In the genomic region with DNA sequence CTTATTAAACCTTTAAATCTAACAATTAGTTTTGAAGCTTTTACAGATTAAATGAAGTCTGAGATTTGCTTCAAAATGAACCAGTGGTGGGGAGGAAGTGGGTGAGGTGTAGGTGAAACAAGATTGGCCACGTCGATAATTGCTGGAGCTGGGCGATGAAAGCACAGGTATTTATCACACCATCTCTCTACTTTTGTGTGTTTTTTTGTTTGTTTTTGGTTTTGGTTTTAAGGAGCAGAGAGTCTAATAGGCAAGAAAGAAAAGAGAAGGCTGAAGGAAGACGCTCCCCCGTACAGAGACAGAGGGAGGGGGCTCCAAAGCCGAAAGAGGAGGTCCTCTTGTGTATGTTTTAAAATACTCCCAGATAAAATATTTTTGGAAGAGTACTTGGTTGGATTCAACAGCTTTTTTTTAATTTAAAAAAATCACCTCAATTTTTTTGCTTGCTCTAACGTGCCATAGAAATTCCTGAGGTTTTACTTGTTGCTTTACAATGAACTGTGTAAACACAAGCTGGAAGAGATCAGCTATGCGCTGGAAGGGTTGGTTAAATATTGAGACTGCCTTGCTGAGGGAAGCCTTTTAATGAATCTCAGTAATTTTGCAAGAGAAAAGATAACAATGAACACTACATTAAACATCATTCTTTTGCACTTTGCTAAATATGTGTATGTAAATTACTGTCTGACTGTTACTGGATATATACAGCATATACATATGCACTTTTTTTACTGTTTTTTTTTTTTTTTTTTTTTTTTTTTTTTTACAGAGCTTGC, we compare ENCODE assay signal across 1 cellular context.
TF ChIP-seq lines count a peak whose summit lies in the region.

No MANE protein-coding gene starts in this region.

TF ChIP-seq in HepG2, 621 proteins besides CTCF, POLR2A, EP300 and RAD21 (continued from another document and continues in another):
- TF ChIP-seq ZNF567 (CRISPR knock-in tag; IDR thresholded peaks at IDR 0.05; ENCODE audit: borderline replicate concordance) (no peak), STAG1 (CRISPR knock-in tag; IDR thresholded peaks at IDR 0.05) (no peak), FOXC1 (CRISPR knock-in tag; IDR thresholded peaks at IDR 0.05; ENCODE audit: borderline replicate concordance) (no peak), ZNF160 (CRISPR knock-in tag; IDR thresholded peaks at IDR 0.05) (no peak), BHLHE40 (IDR thresholded peaks at IDR 0.05; ENCODE audit: low read length) (peak; percentile 67), SNAPC2 (CRISPR knock-in tag; IDR thresholded peaks at IDR 0.05) (no peak), TBP (CRISPR knock-in tag; IDR thresholded peaks at IDR 0.05) (no peak), IKZF4 (CRISPR knock-in tag; IDR thresholded peaks at IDR 0.05; ENCODE audit: borderline replicate concordance, low read depth, not compliant biosample characterization) (no peak), MED1 (CRISPR knock-in tag; IDR thresholded peaks at IDR 0.05) (peak; percentile 65), ZBTB1 (CRISPR knock-in tag; IDR thresholded peaks at IDR 0.05; ENCODE audit: borderline replicate concordance) (no peak), NR2F1 (CRISPR knock-in tag; IDR thresholded peaks at IDR 0.05) (no peak), ZNF615 (CRISPR knock-in tag; IDR thresholded peaks at IDR 0.05; ENCODE audit: borderline replicate concordance) (no peak), SIN3B (IDR thresholded peaks at IDR 0.05; ENCODE audit: low read length) (no peak), SMYD3 (CRISPR knock-in tag; IDR thresholded peaks at IDR 0.05) (no peak), ATAD3A (CRISPR knock-in tag; IDR thresholded peaks at IDR 0.05) (no peak), ZNF777 (CRISPR knock-in tag; IDR thresholded peaks at IDR 0.05) (no peak), GATA4 (IDR thresholded peaks at IDR 0.05; ENCODE audit: borderline replicate concordance, low read depth) (no peak), RCOR2 (CRISPR knock-in tag; IDR thresholded peaks at IDR 0.05) (no peak), PTBP1 (IDR thresholded peaks at IDR 0.05; ENCODE audit: low read depth, low read length, poor library complexity, severe bottlenecking) (no peak), ZBTB8A (CRISPR knock-in tag; IDR thresholded peaks at IDR 0.05; ENCODE audit: borderline replicate concordance, low read depth) (no peak), ZNF207 (IDR thresholded peaks at IDR 0.05; ENCODE audit: borderline replicate concordance) (no peak), ZNF33B (CRISPR knock-in tag; IDR thresholded peaks at IDR 0.05) (no peak), SOX6 (IDR thresholded peaks at IDR 0.05) (no peak), SOX6 (CRISPR knock-in tag; IDR thresholded peaks at IDR 0.05) (peak; percentile 79), RAD51 (IDR thresholded peaks at IDR 0.05; ENCODE audit: borderline replicate concordance) (no peak), ZNF577 (CRISPR knock-in tag; IDR thresholded peaks at IDR 0.05; ENCODE audit: borderline replicate concordance, low read depth) (no peak), JUNB (CRISPR knock-in tag; IDR thresholded peaks at IDR 0.05; ENCODE audit: borderline replicate concordance) (no peak), MLLT10 (CRISPR knock-in tag; IDR thresholded peaks at IDR 0.05) (no peak), NONO (IDR thresholded peaks at IDR 0.05) (no peak), NONO (CRISPR knock-in tag; conservative IDR thresholded peaks at IDR 0.05) (no peak), ZNF333 (CRISPR knock-in tag; IDR thresholded peaks at IDR 0.05; ENCODE audit: borderline replicate concordance) (no peak), ZNF841 (CRISPR knock-in tag; IDR thresholded peaks at IDR 0.05; ENCODE audit: borderline replicate concordance) (no peak), NFRKB (IDR thresholded peaks at IDR 0.05) (no peak), ZNF253 (CRISPR knock-in tag; IDR thresholded peaks at IDR 0.05; ENCODE audit: borderline replicate concordance) (no peak), ZNF317 (CRISPR knock-in tag; IDR thresholded peaks at IDR 0.05) (no peak), SIX4 (CRISPR knock-in tag; IDR thresholded peaks at IDR 0.05) (no peak; the same call in 1 of the 2 replicates), MATR3 (CRISPR knock-in tag; IDR thresholded peaks at IDR 0.05) (no peak), GABPB1 (CRISPR knock-in tag; IDR thresholded peaks at IDR 0.05) (no peak), ONECUT2 (CRISPR knock-in tag; IDR thresholded peaks at IDR 0.05) (no peak), KLF9 (CRISPR knock-in tag; IDR thresholded peaks at IDR 0.05; ENCODE audit: low read depth) (no peak), ZSCAN29 (CRISPR knock-in tag; conservative IDR thresholded peaks at IDR 0.05) (no peak), JARID2 (CRISPR knock-in tag; IDR thresholded peaks at IDR 0.05; ENCODE audit: insufficient replicate concordance) (no peak), MBD4 (IDR thresholded peaks at IDR 0.05; ENCODE audit: borderline replicate concordance, low read length) (no peak)
- TF ChIP-seq, protein P1, sequence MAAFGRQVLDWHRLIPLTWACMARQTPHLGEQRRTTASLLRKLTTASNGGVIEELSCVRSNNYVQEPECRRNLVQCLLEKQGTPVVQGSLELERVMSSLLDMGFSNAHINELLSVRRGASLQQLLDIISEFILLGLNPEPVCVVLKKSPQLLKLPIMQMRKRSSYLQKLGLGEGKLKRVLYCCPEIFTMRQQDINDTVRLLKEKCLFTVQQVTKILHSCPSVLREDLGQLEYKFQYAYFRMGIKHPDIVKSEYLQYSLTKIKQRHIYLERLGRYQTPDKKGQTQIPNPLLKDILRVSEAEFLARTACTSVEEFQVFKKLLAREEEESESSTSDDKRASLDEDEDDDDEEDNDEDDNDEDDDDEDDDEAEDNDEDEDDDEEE (CRISPR knock-in tag; IDR thresholded peaks at IDR 0.05) = no peak
- TF ChIP-seq, protein P2, sequence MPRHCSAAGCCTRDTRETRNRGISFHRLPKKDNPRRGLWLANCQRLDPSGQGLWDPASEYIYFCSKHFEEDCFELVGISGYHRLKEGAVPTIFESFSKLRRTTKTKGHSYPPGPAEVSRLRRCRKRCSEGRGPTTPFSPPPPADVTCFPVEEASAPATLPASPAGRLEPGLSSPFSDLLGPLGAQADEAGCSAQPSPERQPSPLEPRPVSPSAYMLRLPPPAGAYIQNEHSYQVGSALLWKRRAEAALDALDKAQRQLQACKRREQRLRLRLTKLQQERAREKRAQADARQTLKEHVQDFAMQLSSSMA (CRISPR knock-in tag; IDR thresholded peaks at IDR 0.05) = no peak
- TF ChIP-seq, protein P3, sequence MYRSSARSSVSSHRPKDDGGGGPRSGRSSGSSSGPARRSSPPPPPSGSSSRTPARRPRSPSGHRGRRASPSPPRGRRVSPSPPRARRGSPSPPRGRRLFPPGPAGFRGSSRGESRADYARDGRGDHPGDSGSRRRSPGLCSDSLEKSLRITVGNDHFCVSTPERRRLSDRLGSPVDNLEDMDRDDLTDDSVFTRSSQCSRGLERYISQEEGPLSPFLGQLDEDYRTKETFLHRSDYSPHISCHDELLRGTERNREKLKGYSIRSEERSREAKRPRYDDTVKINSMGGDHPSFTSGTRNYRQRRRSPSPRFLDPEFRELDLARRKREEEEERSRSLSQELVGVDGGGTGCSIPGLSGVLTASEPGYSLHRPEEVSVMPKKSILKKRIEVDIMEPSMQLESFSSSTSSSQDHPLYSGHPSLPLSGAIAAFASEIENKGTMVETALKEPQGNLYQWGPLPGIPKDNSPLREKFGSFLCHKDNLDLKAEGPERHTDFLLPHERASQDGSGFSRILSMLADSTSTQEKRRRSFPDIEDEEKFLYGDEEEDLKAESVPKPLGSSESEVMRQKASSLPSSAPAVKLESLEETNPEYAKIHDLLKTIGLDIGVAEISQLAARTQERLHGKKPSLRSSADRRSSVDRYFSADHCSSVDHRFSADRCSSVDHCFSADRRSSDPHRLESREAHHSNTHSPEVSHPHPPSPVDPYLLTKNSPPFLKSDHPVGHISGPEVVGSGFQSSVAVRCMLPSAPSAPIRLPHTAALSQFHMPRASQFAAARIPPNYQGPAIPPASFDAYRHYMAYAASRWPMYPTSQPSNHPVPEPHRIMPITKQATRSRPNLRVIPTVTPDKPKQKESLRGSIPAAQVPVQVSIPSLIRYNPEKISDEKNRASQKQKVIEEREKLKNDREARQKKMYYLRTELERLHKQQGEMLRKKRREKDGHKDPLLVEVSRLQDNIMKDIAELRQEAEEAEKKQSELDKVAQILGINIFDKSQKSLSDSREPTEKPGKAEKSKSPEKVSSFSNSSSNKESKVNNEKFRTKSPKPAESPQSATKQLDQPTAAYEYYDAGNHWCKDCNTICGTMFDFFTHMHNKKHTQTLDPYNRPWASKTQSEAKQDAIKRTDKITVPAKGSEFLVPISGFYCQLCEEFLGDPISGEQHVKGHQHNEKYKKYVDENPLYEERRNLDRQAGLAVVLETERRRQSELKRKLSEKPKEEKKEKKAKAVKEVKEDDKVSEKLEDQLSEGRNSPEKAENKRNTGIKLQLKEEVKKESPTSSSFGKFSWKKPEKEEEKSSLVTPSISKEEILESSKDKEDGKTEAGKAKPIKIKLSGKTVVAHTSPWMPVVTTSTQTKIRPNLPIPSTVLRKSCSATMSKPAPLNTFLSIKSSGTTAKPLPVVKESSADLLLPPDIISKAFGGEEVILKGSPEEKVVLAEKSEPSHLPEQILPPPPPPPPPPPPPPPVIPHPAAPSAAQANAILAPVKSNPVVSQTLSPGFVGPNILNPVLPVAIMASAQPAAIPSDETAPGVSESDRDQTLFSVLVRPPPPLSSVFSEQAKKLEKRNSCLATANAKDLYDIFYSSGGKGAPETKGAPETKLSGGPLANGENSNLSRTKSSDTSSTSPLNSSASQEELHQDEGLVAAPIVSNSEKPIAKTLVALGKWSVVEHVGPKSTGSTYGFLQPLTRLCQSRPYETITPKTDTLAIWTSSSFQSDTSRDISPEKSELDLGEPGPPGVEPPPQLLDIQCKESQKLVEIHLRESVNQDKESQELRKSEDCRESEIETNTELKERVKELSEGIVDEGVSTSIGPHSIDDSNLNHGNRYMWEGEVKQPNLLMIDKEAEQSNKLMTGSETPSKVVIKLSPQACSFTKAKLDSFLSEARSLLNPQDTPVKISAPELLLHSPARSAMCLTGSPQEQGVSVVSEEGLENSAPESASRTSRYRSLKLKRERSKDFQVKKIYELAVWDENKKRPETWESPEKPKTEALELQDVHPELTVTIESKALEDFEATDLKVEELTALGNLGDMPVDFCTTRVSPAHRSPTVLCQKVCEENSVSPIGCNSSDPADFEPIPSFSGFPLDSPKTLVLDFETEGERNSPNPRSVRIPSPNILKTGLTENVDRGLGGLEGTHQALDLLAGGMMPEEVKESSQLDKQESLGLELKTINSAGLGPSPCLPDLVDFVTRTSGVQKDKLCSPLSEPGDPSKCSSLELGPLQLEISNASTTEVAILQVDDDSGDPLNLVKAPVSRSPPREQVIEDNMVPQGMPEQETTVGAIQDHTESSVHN (CRISPR knock-in tag; IDR thresholded peaks at IDR 0.05) = no peak
- TF ChIP-seq, protein P4, sequence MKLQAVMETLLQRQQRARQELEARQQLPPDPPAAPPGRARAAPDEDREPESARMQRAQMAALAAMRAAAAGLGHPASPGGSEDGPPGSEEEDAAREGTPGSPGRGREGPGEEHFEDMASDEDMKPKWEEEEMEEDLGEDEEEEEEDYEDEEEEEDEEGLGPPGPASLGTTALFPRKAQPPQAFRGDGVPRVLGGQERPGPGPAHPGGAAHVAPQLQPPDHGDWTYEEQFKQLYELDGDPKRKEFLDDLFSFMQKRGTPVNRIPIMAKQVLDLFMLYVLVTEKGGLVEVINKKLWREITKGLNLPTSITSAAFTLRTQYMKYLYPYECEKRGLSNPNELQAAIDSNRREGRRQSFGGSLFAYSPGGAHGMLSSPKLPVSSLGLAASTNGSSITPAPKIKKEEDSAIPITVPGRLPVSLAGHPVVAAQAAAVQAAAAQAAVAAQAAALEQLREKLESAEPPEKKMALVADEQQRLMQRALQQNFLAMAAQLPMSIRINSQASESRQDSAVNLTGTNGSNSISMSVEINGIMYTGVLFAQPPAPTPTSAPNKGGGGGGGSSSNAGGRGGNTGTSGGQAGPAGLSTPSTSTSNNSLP (IDR thresholded peaks at IDR 0.05; ENCODE audit: low read depth, low read length) = peak; percentile 65
- TF ChIP-seq, protein P5, sequence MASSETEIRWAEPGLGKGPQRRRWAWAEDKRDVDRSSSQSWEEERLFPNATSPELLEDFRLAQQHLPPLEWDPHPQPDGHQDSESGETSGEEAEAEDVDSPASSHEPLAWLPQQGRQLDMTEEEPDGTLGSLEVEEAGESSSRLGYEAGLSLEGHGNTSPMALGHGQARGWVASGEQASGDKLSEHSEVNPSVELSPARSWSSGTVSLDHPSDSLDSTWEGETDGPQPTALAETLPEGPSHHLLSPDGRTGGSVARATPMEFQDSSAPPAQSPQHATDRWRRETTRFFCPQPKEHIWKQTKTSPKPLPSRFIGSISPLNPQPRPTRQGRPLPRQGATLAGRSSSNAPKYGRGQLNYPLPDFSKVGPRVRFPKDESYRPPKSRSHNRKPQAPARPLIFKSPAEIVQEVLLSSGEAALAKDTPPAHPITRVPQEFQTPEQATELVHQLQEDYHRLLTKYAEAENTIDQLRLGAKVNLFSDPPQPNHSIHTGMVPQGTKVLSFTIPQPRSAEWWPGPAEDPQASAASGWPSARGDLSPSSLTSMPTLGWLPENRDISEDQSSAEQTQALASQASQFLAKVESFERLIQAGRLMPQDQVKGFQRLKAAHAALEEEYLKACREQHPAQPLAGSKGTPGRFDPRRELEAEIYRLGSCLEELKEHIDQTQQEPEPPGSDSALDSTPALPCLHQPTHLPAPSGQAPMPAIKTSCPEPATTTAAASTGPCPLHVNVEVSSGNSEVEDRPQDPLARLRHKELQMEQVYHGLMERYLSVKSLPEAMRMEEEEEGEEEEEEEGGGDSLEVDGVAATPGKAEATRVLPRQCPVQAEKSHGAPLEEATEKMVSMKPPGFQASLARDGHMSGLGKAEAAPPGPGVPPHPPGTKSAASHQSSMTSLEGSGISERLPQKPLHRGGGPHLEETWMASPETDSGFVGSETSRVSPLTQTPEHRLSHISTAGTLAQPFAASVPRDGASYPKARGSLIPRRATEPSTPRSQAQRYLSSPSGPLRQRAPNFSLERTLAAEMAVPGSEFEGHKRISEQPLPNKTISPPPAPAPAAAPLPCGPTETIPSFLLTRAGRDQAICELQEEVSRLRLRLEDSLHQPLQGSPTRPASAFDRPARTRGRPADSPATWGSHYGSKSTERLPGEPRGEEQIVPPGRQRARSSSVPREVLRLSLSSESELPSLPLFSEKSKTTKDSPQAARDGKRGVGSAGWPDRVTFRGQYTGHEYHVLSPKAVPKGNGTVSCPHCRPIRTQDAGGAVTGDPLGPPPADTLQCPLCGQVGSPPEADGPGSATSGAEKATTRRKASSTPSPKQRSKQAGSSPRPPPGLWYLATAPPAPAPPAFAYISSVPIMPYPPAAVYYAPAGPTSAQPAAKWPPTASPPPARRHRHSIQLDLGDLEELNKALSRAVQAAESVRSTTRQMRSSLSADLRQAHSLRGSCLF (CRISPR knock-in tag; IDR thresholded peaks at IDR 0.05; ENCODE audit: borderline replicate concordance) = no peak
